Comparison of ENCODE assay signal across 26 cellular contexts in genomic region chr2:170500104-170500503, GRCh38.
"Had no signal": no experiment of that assay in that cellular context is flagged by ENCODE, and none has a peak within 500 bp of the region (broad histone marks: within the 10 kb centered on the region; RNA-seq: fewer than 3 reads in every experiment).

No MANE protein-coding gene starts in this region.

- ATAC-seq: left lung; lower lobe of right lung; naive thymus-derived CD4-positive, alpha-beta T cell; natural killer cell treated with Interleukin-12 subunit alpha and Interleukin-12 subunit beta and Interleukin-15 and Interleukin-18, amount 100 ng/mL, for 72 hours; right cardiac atrium; stimulated activated naive B cell treated with anti-CD40 and anti-IgM and Interleukin-4, amounts not matched to agents 10 μg/mL and 1 μg/mL and 100 μg/mL, for 72 hours; stimulated activated naive CD8-positive, alpha-beta T cell treated with anti-CD3 and anti-CD28 coated beads, Interleukin-15, Interleukin-2, amounts not matched to agents 100 U/mL and 50 U/mL, for 24 hours; upper lobe of right lung had no signal

- FAIRE-seq: keratinocyte had no signal

- H3K4me1 ChIP-seq: lower lobe of right lung, stomach, suprapubic skin, tibial artery, upper lobe of right lung, vagina had no signal

- H3K27me3 ChIP-seq: left lung, ovary, stomach, tibial artery, upper lobe of right lung, vagina had no signal

- H3K27ac ChIP-seq: left lung, lower lobe of right lung, ovary, prostate gland, skin epidermis, stomach, suprapubic skin, thoracic aorta, tibial artery, upper lobe of right lung, vagina had no signal

- H3K36me3 ChIP-seq: left lung, lower lobe of right lung, ovary, prostate gland, stomach, suprapubic skin, thoracic aorta, tibial artery, upper lobe of right lung, vagina had no signal

- DNase-seq: kidney glomerular epithelial cell; left cardiac atrium; left lung; lower lobe of right lung; mammary epithelial cell; naive thymus-derived CD4-positive, alpha-beta T cell; ovary; retina; right cardiac atrium; stimulated activated CD4-positive, alpha-beta T cell treated with anti-CD3 and anti-CD28 coated beads, Interleukin-12 subunit alpha, Interleukin-12 subunit beta, amount 100 ng/mL, for 4 hours; stimulated activated CD4-positive, alpha-beta T cell treated with anti-CD3 and anti-CD28 coated beads, Interleukin-15, amount 100 ng/mL, for 24 hours; stimulated activated CD4-positive, alpha-beta T cell treated with anti-CD3 and anti-CD28 coated beads, Interleukin-2, amount 100 ng/mL, for 24 hours; stimulated activated CD4-positive, alpha-beta T cell treated with anti-CD3 and anti-CD28 coated beads, Interleukin-4, amount 100 ng/mL, for 1 hour; stimulated activated naive B cell treated with anti-CD40 and anti-IgM and Interleukin-4, amounts not matched to agents 10 μg/mL and 1 μg/mL and 100 μg/mL, for 72 hours; stimulated activated naive CD8-positive, alpha-beta T cell treated with anti-CD3 and anti-CD28 coated beads, Interleukin-15, Interleukin-2, amounts not matched to agents 100 U/mL and 50 U/mL, for 24 hours; stomach; tibial artery; trophoblast cell; upper lobe of right lung had no signal

- H3K4me3 ChIP-seq: left lung, lower lobe of right lung, ovary, prostate gland, skin epidermis, stomach, suprapubic skin, thoracic aorta, tibial artery, upper lobe of right lung, vagina had no signal
